In genomic region chr17:77886387-77886728, GRCh38 we compare ENCODE assay signal across 1 cellular context.
A peak's percentile ranks its signal among the peaks of the same experiment; 100 is the strongest.
TF ChIP-seq lines count a peak whose summit lies in the region.

No MANE protein-coding gene starts in this region.

TF ChIP-seq in K562, 482 proteins besides CTCF, POLR2A, EP300 and RAD21 (continued from another document and continues in another):
- TF ChIP-seq MGA (IDR thresholded peaks at IDR 0.05) (peak; percentile 79), ZSCAN32 (CRISPR knock-in tag; IDR thresholded peaks at IDR 0.05) (no peak), ZZZ3 (IDR thresholded peaks at IDR 0.05) (no peak), NCOA2 (IDR thresholded peaks at IDR 0.05; ENCODE audit: partially characterized antibody in 2 of 2) (no peak), ZNF407 (IDR thresholded peaks at IDR 0.05; ENCODE audit: low read depth) (no peak), NFIX (CRISPR knock-in tag; IDR thresholded peaks at IDR 0.05; ENCODE audit: low read depth) (no peak), CCAR2 (IDR thresholded peaks at IDR 0.05; ENCODE audit: low read depth, low read length) (no peak), ZBTB5 (IDR thresholded peaks at IDR 0.05) (no peak), CEBPG (CRISPR knock-in tag; IDR thresholded peaks at IDR 0.05) (peak; percentile 95), CEBPG (tag; conservative IDR thresholded peaks at IDR 0.05 in 1 of 2, IDR thresholded peaks at IDR 0.05 in 1 of 2) (peak; percentile 91 to 95), JUND (IDR thresholded peaks at IDR 0.05; ENCODE audit: borderline replicate concordance, low read depth, low read length) (peak; percentile 81), JUND (tag; IDR thresholded peaks at IDR 0.05; ENCODE audit: borderline replicate concordance, low read depth, low read length) (peak; percentile 35; the same call in 1 of the 3 replicates), SOX6 (IDR thresholded peaks at IDR 0.05) (0 out of 2 replicates have a peak, but pooled peaks have one; percentile 24), MYBL2 (IDR thresholded peaks at IDR 0.05; ENCODE audit: low read depth) (no peak), MYBL2 (CRISPR knock-in tag; IDR thresholded peaks at IDR 0.05; ENCODE audit: borderline replicate concordance) (no peak), ZNF197 (CRISPR knock-in tag; IDR thresholded peaks at IDR 0.05; ENCODE audit: low read depth) (no peak), EWSR1 (IDR thresholded peaks at IDR 0.05; ENCODE audit: borderline replicate concordance, low read depth, partially characterized antibody) (no peak), ZNF175 (CRISPR knock-in tag; IDR thresholded peaks at IDR 0.05; ENCODE audit: low read depth) (peak; percentile 77), KLF6 (CRISPR knock-in tag; IDR thresholded peaks at IDR 0.05; ENCODE audit: borderline replicate concordance) (0 out of 2 replicates have a peak, but pooled peaks have one; percentile 18), ATF4 (CRISPR knock-in tag; IDR thresholded peaks at IDR 0.05) (peak; percentile 33; the same call in 1 of the 2 replicates), ZFP36 (IDR thresholded peaks at IDR 0.05; ENCODE audit: low read depth, low read length, partially characterized antibody) (peak; percentile 24)
